Comparison of ENCODE assay signal across 9 cellular contexts in the genomic region with DNA sequence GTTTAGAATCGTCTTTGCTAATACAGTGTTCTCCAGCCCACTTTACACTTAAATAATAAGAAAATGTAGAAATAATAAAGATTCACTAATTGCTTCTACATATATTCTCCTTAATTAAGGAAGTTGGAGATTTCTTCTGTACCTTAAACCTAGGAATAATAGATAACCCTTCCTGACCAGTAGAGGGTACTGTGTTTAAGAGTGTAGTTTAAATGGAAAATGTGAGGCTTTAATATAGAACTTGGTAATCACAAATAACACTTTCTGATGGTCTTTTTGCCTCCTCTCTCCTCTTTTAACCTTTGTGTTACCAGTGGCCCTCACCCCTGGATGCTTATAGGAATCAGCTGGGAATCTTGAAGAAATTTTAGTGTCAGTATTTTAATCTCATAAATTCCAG. TPM values are rescaled to one million over a fixed set of nuclear protein-coding genes. Genes with fewer than 3 reads are reported as not detected.
DNase-seq lines count a peak whose midpoint lies in the region; ATAC-seq and TF ChIP-seq lines count a peak whose summit lies in the region.
"Had no signal": no experiment of that assay in that cellular context is flagged by ENCODE, and none has a peak within 500 bp of the region (broad histone marks: within the 10 kb centered on the region; RNA-seq: fewer than 3 reads in every experiment).

No MANE protein-coding gene starts in this region.

- H3K27ac ChIP-seq in colonic mucosa (no peak overlapping the region), parathyroid adenoma (no peak overlapping the region), neuronal stem cell (replicated peaks; ENCODE audit: low read length) (no peak overlapping the region)
- H3K27ac ChIP-seq: BLaER1 had no signal

- H2BK15ac ChIP-seq in neuronal stem cell (ENCODE audit: low read length): no peak overlapping the region

- no peak overlapping the region for H2AK5ac ChIP-seq in neuronal stem cell (ENCODE audit: low read depth, low read length)

- H3K9me3 ChIP-seq in colonic mucosa (no peaks in the 10 kb centered on the region), parathyroid adenoma (ENCODE audit: control insufficient read depth, low read length) (no peaks in the 10 kb centered on the region), neuronal stem cell (replicated peaks in 1 of 2; ENCODE audit: control insufficient read depth in 2 of 2, insufficient read depth in 1 of 2, low read depth in 1 of 2, low read length in 2 of 2) (no peaks in the 10 kb centered on the region)
- H3K9me3 ChIP-seq: BLaER1 had no signal

- H3K4me1 ChIP-seq in colonic mucosa (no peaks in the 10 kb centered on the region), parathyroid adenoma (no peaks in the 10 kb centered on the region), neuronal stem cell (ENCODE audit: control insufficient read depth in 2 of 2, insufficient read depth in 1 of 2, low read depth in 1 of 2, low read length in 2 of 2) (peaks cover 0 to 4% of the 10 kb centered on the region in 2 donors)
- H3K4me1 ChIP-seq: BLaER1 had no signal

- H3K27ac Mint-ChIP-seq in activated naive CD4-positive, alpha-beta T cell treated with anti-CD3 and anti-CD28 coated beads, Interleukin-2, amount 50 U/mL, for 72 hours: no peak overlapping the region

- no peak for TF ChIP-seq CTCF in NB4 (IDR thresholded peaks at IDR 0.05; ENCODE audit: low read depth, low read length)
- TF ChIP-seq CTCF in colonic mucosa (IDR thresholded peaks at IDR 0.05): peak; percentile 31
- peak; percentile 12 for TF ChIP-seq CTCF in parathyroid adenoma (IDR thresholded peaks at IDR 0.05)

- intact Hi-C loops in colonic mucosa (cut with DNase I): loop anchor here (2.0 kb wide), 1 partner anchor 117 kb away; no protein-coding TSS in a partner anchor

- H2AFZ ChIP-seq in parathyroid adenoma (no peak overlapping the region), neuronal stem cell (ENCODE audit: low read length) (no peak overlapping the region)

- no peak overlapping the region for H3K23ac ChIP-seq in neuronal stem cell (ENCODE audit: low read depth, low read length, poor library complexity)

- H3K27me3 ChIP-seq in colonic mucosa (no peaks in the 10 kb centered on the region), parathyroid adenoma (ENCODE audit: control insufficient read depth, insufficient read depth, low read length) (no peaks in the 10 kb centered on the region), neuronal stem cell (ENCODE audit: control insufficient read depth in 3 of 3, insufficient read depth in 3 of 3, low read depth in 1 of 3, low read length in 3 of 3) (no peaks in the 10 kb centered on the region)
- H3K27me3 ChIP-seq: BLaER1 had no signal

- H3K4me2 ChIP-seq in parathyroid adenoma (ENCODE audit: low read length) (no peak overlapping the region), neuronal stem cell (ENCODE audit: insufficient read depth, low read length, poor library complexity, severe bottlenecking) (no peak overlapping the region)
- H3K4me2 ChIP-seq: BLaER1 had no signal

- ATAC-seq in activated naive CD4-positive, alpha-beta T cell treated with anti-CD3 and anti-CD28 coated beads, Interleukin-2, amount 50 U/mL, for 72 hours: no peak
- ATAC-seq in HG02571 (IDR thresholded peaks at IDR 0.05; ENCODE audit: unreplicated experiment): no peak

- H3K9ac ChIP-seq in colonic mucosa (ENCODE audit: low read depth in 2 of 2, low read length in 2 of 2) (no peak overlapping the region), parathyroid adenoma (no peak overlapping the region), neuronal stem cell (ENCODE audit: low read depth, low read length, poor library complexity) (no peak overlapping the region)
- H3K9ac ChIP-seq: BLaER1 had no signal

- TF ChIP-seq POLR2A in NB4 (IDR thresholded peaks at IDR 0.05; ENCODE audit: extremely low read depth, insufficient read length): no peak

- H3K4me3 ChIP-seq in NB4 (ENCODE audit: low read depth, low read length): no peak overlapping the region
- no peak overlapping the region for H3K4me3 ChIP-seq in colonic mucosa
- no peak overlapping the region for H3K4me3 ChIP-seq in parathyroid adenoma (ENCODE audit: low read depth, low read length)
- no peak overlapping the region for H3K4me3 ChIP-seq in neuronal stem cell (ENCODE audit: low read length in 2 of 2)
- H3K4me3 ChIP-seq: BLaER1 had no signal

- H4K91ac ChIP-seq in neuronal stem cell (ENCODE audit: low read depth, low read length, poor library complexity): no peak overlapping the region

- H3K9me3 Mint-ChIP-seq in activated naive CD4-positive, alpha-beta T cell treated with anti-CD3 and anti-CD28 coated beads, Interleukin-2, amount 50 U/mL, for 72 hours: no peaks in the 10 kb centered on the region

- no CpG with 5 or more reads among the region's 1 CpG for WGBS in neuronal stem cell (ENCODE audit: extremely low coverage in 2 of 2, insufficient read length in 2 of 2, insufficient replicate concordance in 1 of 2), 2 donors

- H3K36me3 Mint-ChIP-seq in activated naive CD4-positive, alpha-beta T cell treated with anti-CD3 and anti-CD28 coated beads, Interleukin-2, amount 50 U/mL, for 72 hours: no peaks in the 10 kb centered on the region

- no peaks in the 10 kb centered on the region for H3K79me1 ChIP-seq in neuronal stem cell (ENCODE audit: low read depth, low read length)

- no peak overlapping the region for H3K18ac ChIP-seq in neuronal stem cell (ENCODE audit: low read length)

- no peak overlapping the region for H4K8ac ChIP-seq in neuronal stem cell (ENCODE audit: low read depth, low read length)

- H3K4ac ChIP-seq in neuronal stem cell (ENCODE audit: low read length): no peak overlapping the region

- no peaks in the 10 kb centered on the region for H3K79me2 ChIP-seq in parathyroid adenoma

- no peak overlapping the region for H3K14ac ChIP-seq in neuronal stem cell (ENCODE audit: low read length)

- H2BK5ac ChIP-seq in neuronal stem cell (ENCODE audit: low read length): no peak overlapping the region

- peaks cover 13% of the 10 kb centered on the region for H3K36me3 ChIP-seq in colonic mucosa
- H3K36me3 ChIP-seq in parathyroid adenoma (ENCODE audit: control insufficient read depth, insufficient read depth, low read length): no peaks in the 10 kb centered on the region
- H3K36me3 ChIP-seq in neuronal stem cell (replicated peaks in 1 of 2; ENCODE audit: control insufficient read depth in 2 of 2, insufficient read depth in 2 of 2, low read length in 2 of 2): peaks cover 4 to 51% of the 10 kb centered on the region in 2 donors

- DNase-seq in NCI-H1694 treated with DMSO at 0.1 percent for 48 hours (lab: John Stamatoyannopoulos, UW): peak; percentile 2
- DNase-seq in NCI-H1694 (lab: John Stamatoyannopoulos, UW): no peak
- DNase-seq in NB4 (ENCODE audit: low read depth): peak; percentile 27
- no peak for DNase-seq in colonic mucosa
- no peak for DNase-seq in neuronal stem cell (ENCODE audit: low spot score)
- no peak for DNase-seq in activated naive CD4-positive, alpha-beta T cell treated with anti-CD3 and anti-CD28 coated beads, Interleukin-2, amount 50 U/mL, for 72 hours (ENCODE audit: low spot score in 2 of 2)

- no peak overlapping the region for H2BK120ac ChIP-seq in neuronal stem cell (ENCODE audit: low read depth, low read length)

- H2BK12ac ChIP-seq in neuronal stem cell (ENCODE audit: low read length): no peak overlapping the region

RNA-seq across cellular contexts. Expression of gene POMP, which starts 20.7 kb away (rescaled TPM):
- total RNA-seq in colonic mucosa: 10 to 100 TPM; 82.0 to 94.1 TPM
- polyA plus RNA-seq in neuronal stem cell (2013, experiment 1 of 2): 98.2 TPM
- 95.9 TPM for polyA plus RNA-seq in neuronal stem cell (2013, experiment 2 of 2)
- 100 to 1,000 TPM; 101 to 110 TPM for total RNA-seq in activated naive CD4-positive, alpha-beta T cell treated with anti-CD3 and anti-CD28 coated beads, Interleukin-2, amount 50 U/mL, for 72 hours

RNA-seq across cellular contexts. Expression of gene SLC46A3, which starts 39.1 kb away (rescaled TPM):
- 10 to 100 TPM; 30.5 to 45.8 TPM for total RNA-seq in colonic mucosa
- 0.20 TPM for polyA plus RNA-seq in neuronal stem cell (2013, experiment 1 of 2)
- polyA plus RNA-seq in neuronal stem cell (2013, experiment 2 of 2): 0.28 TPM
- total RNA-seq in activated naive CD4-positive, alpha-beta T cell treated with anti-CD3 and anti-CD28 coated beads, Interleukin-2, amount 50 U/mL, for 72 hours: 1 to 10 TPM; 2.1 to 2.9 TPM

Comparison
In these comparisons a context has a peak if more than half of its experiments do, and no peak if none do; other contexts are left out.
1. DNase-seq: peak in NCI-H1694 treated with DMSO at 0.1 percent for 48 hours (single experiment) and NB4 (single experiment); none in NCI-H1694 (single experiment), colonic mucosa (single experiment), neuronal stem cell (single experiment) and activated naive CD4-positive, alpha-beta T cell treated with anti-CD3 and anti-CD28 coated beads, Interleukin-2, amount 50 U/mL, for 72 hours (0 of 2).
2. RNA of gene SLC46A3, which starts 39.1 kb away (total RNA-seq): 30.5 to 45.8 TPM in colonic mucosa; 2.1 to 2.9 TPM in activated naive CD4-positive, alpha-beta T cell treated with anti-CD3 and anti-CD28 coated beads, Interleukin-2, amount 50 U/mL, for 72 hours; every median in the first group is over 4 times any median in the second.